17 cellular contexts compared by ENCODE assay signal in genomic region chr9:132582786-132583583, GRCh38. TPM values are rescaled to one million over a fixed set of nuclear protein-coding genes. Genes with fewer than 3 reads are reported as not detected.
A peak's percentile ranks its signal among the peaks of the same experiment; 100 is the strongest.
DNase-seq lines count a peak whose midpoint lies in the region; ATAC-seq and TF ChIP-seq lines count a peak whose summit lies in the region.
"Had no signal": no experiment of that assay in that cellular context is flagged by ENCODE, and none has a peak within 500 bp of the region (broad histone marks: within the 10 kb centered on the region; RNA-seq: fewer than 3 reads in every experiment).

No MANE protein-coding gene starts in this region.

- H3K4me1 ChIP-seq in left ventricle myocardium inferior (peaks cover 27% of the 10 kb centered on the region), iPS-15b (ENCODE audit: control insufficient read depth, insufficient read depth, low read length) (peaks cover 12% of the 10 kb centered on the region), spleen (peaks cover 5 to 48% (median 28%) of the 10 kb centered on the region in 6 donors)

- no peak for TF ChIP-seq POLR2A in spleen (IDR thresholded peaks at IDR 0.05)

- H3K27ac ChIP-seq in left ventricle myocardium inferior (replicated peaks) (no peak overlapping the region), WERI-Rb-1 (no peak overlapping the region), spleen (no peak overlapping the region)
- H3K27ac ChIP-seq: C4-2B had no signal

- H3K27me3 ChIP-seq in left ventricle myocardium inferior (ENCODE audit: low read depth) (peaks cover 100% of the 10 kb centered on the region), WERI-Rb-1 (ENCODE audit: insufficient read depth, low read depth, severe bottlenecking) (peaks cover 99% of the 10 kb centered on the region), iPS-15b (ENCODE audit: control insufficient read depth, insufficient read depth, low read length) (peaks cover 97% of the 10 kb centered on the region), spleen (replicated peaks in 1 of 7) (peaks cover 27 to 100% (median 100%) of the 10 kb centered on the region in 7 donors)

- intact Hi-C loops in cardiac septum (cut with DNase I), result no loop called here
- intact Hi-C loops in left ventricle myocardium inferior (cut with micrococcal nuclease), result no loop called here
- intact Hi-C loops in spleen (cut with DNase I; ENCODE audit: low total_unique reads), result no loop called here

- no peak overlapping the region for H3K9ac ChIP-seq in iPS-15b (ENCODE audit: low read depth, low read length)

- H3K36me3 ChIP-seq in left ventricle myocardium inferior (no peaks in the 10 kb centered on the region), WERI-Rb-1 (no peaks in the 10 kb centered on the region), iPS-15b (ENCODE audit: control insufficient read depth, insufficient read depth, low read length) (no peaks in the 10 kb centered on the region), spleen (no peaks in the 10 kb centered on the region)

- no peak overlapping the region for H3K4me3 ChIP-seq in left ventricle myocardium inferior
- no peak overlapping the region for H3K4me3 ChIP-seq in WERI-Rb-1 (ENCODE audit: low read depth, low read length)
- H3K4me3 ChIP-seq in iPS-15b (ENCODE audit: low read depth, low read length), result peak overlapping the region; percentile 22
- no peak overlapping the region for H3K4me3 ChIP-seq in spleen
- H3K4me3 ChIP-seq: K562 had no signal

- ATAC-seq in GM21515 (IDR thresholded peaks at IDR 0.05; ENCODE audit: unreplicated experiment), result no peak
- ATAC-seq in HG02623 (IDR thresholded peaks at IDR 0.05; ENCODE audit: unreplicated experiment), result no peak

- no peaks in the 10 kb centered on the region for H3K9me3 ChIP-seq in left ventricle myocardium inferior (replicated peaks)
- H3K9me3 ChIP-seq in WERI-Rb-1 (ENCODE audit: severe bottlenecking), result peaks cover 4% of the 10 kb centered on the region
- no peaks in the 10 kb centered on the region for H3K9me3 ChIP-seq in iPS-15b (ENCODE audit: control insufficient read depth, insufficient read depth, low read length)
- H3K9me3 ChIP-seq in spleen, result no peaks in the 10 kb centered on the region

- DNase-seq in cardiac septum (ENCODE audit: low spot score), result peak; percentile 74
- no peak for DNase-seq in left ventricle myocardium inferior
- no peak for DNase-seq in WERI-Rb-1
- peak; percentile 62 for DNase-seq in spleen
- DNase-seq in anterior cingulate cortex (lab: John Stamatoyannopoulos, UW), result no peak
- DNase-seq: DMS79, NCI-H1105, NCI-H2171 treated with DMSO at 0.1 percent for 48 hours, NCI-H748 treated with DMSO at 0.1 percent for 48 hours, SHP77 had no signal

- TF ChIP-seq CTCF in left ventricle myocardium inferior (IDR thresholded peaks at IDR 0.05; ENCODE audit: borderline replicate concordance), result no peak
- peak; percentile 27 for TF ChIP-seq CTCF in WERI-Rb-1 (IDR thresholded peaks at IDR 0.05; ENCODE audit: low read depth, low read length)
- TF ChIP-seq CTCF in spleen (IDR thresholded peaks at IDR 0.05 in 8 of 11, conservative IDR thresholded peaks at IDR 0.05 in 3 of 11), result no peak

- WGBS in spleen, 5 donors, result 12 to 29% (median 17%) methylated on average over 25 to 37 of the region's 37 CpGs

RNA-seq across cellular contexts. Expression of gene BARHL1, which starts 0.6 kb away (rescaled TPM):
- not detected for total RNA-seq in cardiac septum
- not detected for total RNA-seq in left ventricle myocardium inferior
- not detected for total RNA-seq in spleen
- not detected for polyA plus RNA-seq in spleen
- total RNA-seq: K562, NCI-H460, OCI-LY7 had no signal
- polyA plus RNA-seq: K562 had no signal

Comparison
In these comparisons a context has a peak if more than half of its experiments do, and no peak if none do; other contexts are left out.
1. DNase-seq: peak in cardiac septum (single experiment) and spleen (single experiment); none in left ventricle myocardium inferior (single experiment), WERI-Rb-1 (single experiment) and anterior cingulate cortex (0 of 58).